In genomic region chr12:113649256-113649830, GRCh38 we compare ENCODE assay signal across 1 cellular context.
A peak's percentile ranks its signal among the peaks of the same experiment; 100 is the strongest.
TF ChIP-seq lines count a peak whose summit lies in the region.

No MANE protein-coding gene starts in this region.

TF ChIP-seq in K562, 482 proteins besides CTCF, POLR2A, EP300 and RAD21 (continued from another document and continues in another):
- TF ChIP-seq YY1 (IDR thresholded peaks at IDR 0.05; ENCODE audit: borderline replicate concordance in 1 of 3, control insufficient read depth in 1 of 3, extremely low read depth in 1 of 3, insufficient read depth in 3 of 3, insufficient read length in 1 of 3, insufficient replicate concordance in 2 of 3, low read depth in 1 of 3, low read length in 2 of 3) (peak in 2 of 3 experiments; percentile 57 to 81), PCBP2 (IDR thresholded peaks at IDR 0.05; ENCODE audit: low read depth, low read length, poor library complexity, severe bottlenecking) (no peak), ESRRA (IDR thresholded peaks at IDR 0.05; ENCODE audit: borderline replicate concordance, low read depth) (peak; percentile 74; the same call in 1 of the 2 replicates), HES1 (IDR thresholded peaks at IDR 0.05; ENCODE audit: low read depth) (peak; percentile 98), KHSRP (IDR thresholded peaks at IDR 0.05) (peak; percentile 95), ZNF449 (CRISPR knock-in tag; IDR thresholded peaks at IDR 0.05) (peak; percentile 92), NUFIP1 (IDR thresholded peaks at IDR 0.05; ENCODE audit: partially characterized antibody) (peak; percentile 38), SAFB2 (IDR thresholded peaks at IDR 0.05; ENCODE audit: borderline replicate concordance, low read depth, low read length, severe bottlenecking) (no peak), HBP1 (CRISPR knock-in tag; IDR thresholded peaks at IDR 0.05) (peak; percentile 90; the same call in 1 of the 2 replicates), NFATC3 (IDR thresholded peaks at IDR 0.05) (peak; percentile 91), NFRKB (IDR thresholded peaks at IDR 0.05; ENCODE audit: low read depth) (no peak; the same call in 1 of the 2 replicates), TFE3 (CRISPR knock-in tag; IDR thresholded peaks at IDR 0.05) (no peak), TCFL5 (CRISPR knock-in tag; conservative IDR thresholded peaks at IDR 0.05) (no peak), CCAR2 (IDR thresholded peaks at IDR 0.05; ENCODE audit: low read depth, low read length) (no peak), SNRNP70 (optimal IDR thresholded peaks at IDR 0.05; ENCODE audit: low read depth, low read length) (no peak), ZBTB17 (CRISPR knock-in tag; IDR thresholded peaks at IDR 0.05) (peak; percentile 88), CXXC5 (CRISPR knock-in tag; IDR thresholded peaks at IDR 0.05) (peak; percentile 99), ZNF384 (IDR thresholded peaks at IDR 0.05; ENCODE audit: low read depth, low read length) (0 out of 2 replicates have a peak, but pooled peaks have one; percentile 33), SOX6 (IDR thresholded peaks at IDR 0.05) (peak; percentile 99), DPF2 (IDR thresholded peaks at IDR 0.05) (peak; percentile 100), RBM22 (IDR thresholded peaks at IDR 0.05; ENCODE audit: low read depth, low read length, poor library complexity, severe bottlenecking) (no peak), RBM25 (IDR thresholded peaks at IDR 0.05; ENCODE audit: low read depth, low read length, severe bottlenecking) (no peak), RERE (CRISPR knock-in tag; IDR thresholded peaks at IDR 0.05; ENCODE audit: borderline replicate concordance) (no peak), MTA1 (IDR thresholded peaks at IDR 0.05; ENCODE audit: borderline replicate concordance) (peak; percentile 89), TCF7L2 (IDR thresholded peaks at IDR 0.05; ENCODE audit: low read depth, low read length) (peak; percentile 43; the same call in 1 of the 2 replicates), E2F5 (CRISPR knock-in tag; IDR thresholded peaks at IDR 0.05) (no peak), MAFK (IDR thresholded peaks at IDR 0.05; ENCODE audit: low read length) (peak; percentile 54), ZNF436 (CRISPR knock-in tag; IDR thresholded peaks at IDR 0.05) (no peak), NR2F6 (CRISPR knock-in tag; IDR thresholded peaks at IDR 0.05) (no peak), ZNF696 (CRISPR knock-in tag; conservative IDR thresholded peaks at IDR 0.05) (0 out of 2 replicates have a peak, but pooled peaks have one; percentile 50), UBTF (IDR thresholded peaks at IDR 0.05; ENCODE audit: borderline replicate concordance in 1 of 2, low read depth in 2 of 2, low read length in 2 of 2) (peak; percentile 51 to 83; a peak in 3 of 4 replicates), NKRF (IDR thresholded peaks at IDR 0.05; ENCODE audit: borderline replicate concordance) (peak; percentile 30; the same call in 1 of the 2 replicates), GABPA (tag; conservative IDR thresholded peaks at IDR 0.05; ENCODE audit: low read depth) (peak; percentile 65), ZBTB49 (CRISPR knock-in tag; IDR thresholded peaks at IDR 0.05; ENCODE audit: borderline replicate concordance) (no peak), ZNF589 (CRISPR knock-in tag; IDR thresholded peaks at IDR 0.05; ENCODE audit: low read depth) (peak; percentile 99), ZNF316 (IDR thresholded peaks at IDR 0.05) (peak; percentile 79), CHD4 (IDR thresholded peaks at IDR 0.05; ENCODE audit: insufficient read depth, insufficient replicate concordance, low read depth, low read length, poor library complexity, severe bottlenecking) (no peak), CBFB (CRISPR knock-in tag; IDR thresholded peaks at IDR 0.05) (no peak)
